In the genomic region with DNA sequence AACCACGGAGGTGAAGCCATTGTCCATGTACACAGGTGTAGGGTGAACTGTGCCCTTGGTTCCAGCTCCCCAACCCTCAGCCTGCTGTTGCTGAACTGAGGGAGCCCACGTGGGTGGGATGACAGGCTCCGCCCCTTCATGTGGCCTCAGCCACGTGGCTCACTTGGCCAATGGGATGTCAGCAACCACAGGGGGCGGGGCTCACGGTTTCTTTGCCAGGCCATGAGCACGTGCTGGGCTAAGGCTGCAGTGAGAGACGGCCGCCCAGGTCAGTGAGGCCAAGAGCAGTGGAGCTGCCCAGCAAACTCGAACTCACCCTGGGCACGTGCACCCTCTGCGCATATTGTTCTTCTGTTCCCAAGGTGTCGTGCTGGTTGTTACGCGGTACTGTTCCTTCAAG, we compare ENCODE assay signal across 24 cellular contexts.
"Had no signal": no experiment of that assay in that cellular context is flagged by ENCODE, and none has a peak within 500 bp of the region (broad histone marks: within the 10 kb centered on the region; RNA-seq: fewer than 3 reads in every experiment).

No MANE protein-coding gene starts in this region.

- H3K9me3 ChIP-seq: ascending aorta, body of pancreas had no signal

- DNase-seq: activated CD4-positive, CD25-positive, alpha-beta regulatory T cell; activated CD8-positive, alpha-beta memory T cell treated with anti-CD3 and anti-CD28 coated beads, Interleukin-2, amount 50 U/mL, for 48 hours; activated CD8-positive, alpha-beta T cell treated with anti-CD3 and anti-CD28 coated beads for 36 hours; activated naive CD8-positive, alpha-beta T cell treated with anti-CD3 and anti-CD28 coated beads, Interleukin-2, amount 50 U/mL, for 24 hours; activated T-cell treated with anti-CD3 and anti-CD28 coated beads, Interleukin-2, amount 50 U/mL, for 1 hour; amniotic stem cell; body of pancreas; central memory CD4-positive, alpha-beta T cell; MM.1S; NCI-H1048; NCI-H1930; NCI-H2171; NCI-H226; NCI-H526; NCI-H774; OCI-M1; RPMI8226; T-cell had no signal

- ATAC-seq: activated CD8-positive, alpha-beta T cell treated with anti-CD3 and anti-CD28 coated beads for 36 hours; activated naive CD8-positive, alpha-beta T cell treated with anti-CD3 and anti-CD28 coated beads, Interleukin-2, amount 50 U/mL, for 24 hours; body of pancreas; Panc1; Right ventricle myocardium inferior; T-cell had no signal

- FAIRE-seq: bronchial epithelial cell had no signal

- H3K4me1 ChIP-seq: ascending aorta, body of pancreas had no signal

- H3K27ac ChIP-seq: ascending aorta, body of pancreas, SK-N-MC, VCaP had no signal

- H3K4me3 ChIP-seq: ascending aorta, body of pancreas, SK-N-MC had no signal

- H3K27me3 ChIP-seq: ascending aorta, body of pancreas had no signal

- H3K36me3 ChIP-seq: ascending aorta had no signal
